Comparison of ENCODE assay signal across 12 cellular contexts in the genomic region with DNA sequence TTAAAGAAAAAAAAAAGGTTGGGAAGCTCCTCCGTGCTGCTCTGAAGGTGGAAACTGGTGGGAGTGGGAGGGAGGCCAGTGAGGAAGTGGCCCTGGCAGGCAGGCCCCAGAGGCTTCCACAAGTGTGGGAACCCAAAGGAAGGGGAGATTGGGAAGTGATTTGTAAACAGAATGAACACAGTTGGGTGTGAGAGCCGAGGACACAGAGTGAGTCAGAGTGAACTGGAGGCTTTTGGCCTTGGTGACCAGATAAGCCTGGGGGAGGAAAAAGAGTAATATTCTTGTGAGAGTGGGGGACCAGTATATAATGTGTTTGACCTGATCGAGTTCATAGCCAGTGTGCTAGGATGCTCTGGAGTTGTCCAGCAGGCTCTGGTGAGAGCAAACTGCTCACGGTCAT. TPM values are rescaled to one million over a fixed set of nuclear protein-coding genes. Genes with fewer than 3 reads are reported as not detected.
DNase-seq lines count a peak whose midpoint lies in the region; ATAC-seq and TF ChIP-seq lines count a peak whose summit lies in the region.
"Had no signal": no experiment of that assay in that cellular context is flagged by ENCODE, and none has a peak within 500 bp of the region (broad histone marks: within the 10 kb centered on the region; RNA-seq: fewer than 3 reads in every experiment).

No MANE protein-coding gene starts in this region.

- H3K4me3 Mint-ChIP-seq in CD14-positive monocyte (no peak overlapping the region), chondrocyte (ENCODE audit: unreplicated experiment) (no peak overlapping the region)
- H3K4me3 Mint-ChIP-seq in naive thymus-derived CD4-positive, alpha-beta T cell = no peak overlapping the region

- H3K27ac Mint-ChIP-seq in CD14-positive monocyte = peak overlapping the region in 6 of 7 donors; percentile 42 to 91 (median 78)
- H3K27ac Mint-ChIP-seq in chondrocyte (ENCODE audit: unreplicated experiment) = peak overlapping the region; percentile 75
- H3K27ac Mint-ChIP-seq in naive thymus-derived CD4-positive, alpha-beta T cell = peak overlapping the region in 6 of 9 donors; percentile 59 to 78 (median 71)

- no peak overlapping the region for H3K4me3 ChIP-seq in naive thymus-derived CD4-positive, alpha-beta T cell (ENCODE audit: low read length)
- H3K4me3 ChIP-seq: thyroid gland had no signal

- CTCF ChIA-PET in naive thymus-derived CD4-positive, alpha-beta T cell (lab: Charles Lee) = no interaction called here

- peaks cover 7 to 96% (median 19%) of the 10 kb centered on the region in 3 experiments for H3K36me3 ChIP-seq in naive thymus-derived CD4-positive, alpha-beta T cell (ENCODE audit: control insufficient read depth in 2 of 3, insufficient read depth in 3 of 3, low read length in 3 of 3)

- TF ChIP-seq CTCF in CD14-positive monocyte (IDR thresholded peaks at IDR 0.05) = no peak
- TF ChIP-seq CTCF in chondrocyte (IDR thresholded peaks at IDR 0.05) = no peak

- H3K36me3 Mint-ChIP-seq in CD14-positive monocyte (peaks cover 79 to 92% of the 10 kb centered on the region in 2 donors), chondrocyte (ENCODE audit: low read depth) (peaks cover 40% of the 10 kb centered on the region)
- peaks cover 25 to 77% (median 45%) of the 10 kb centered on the region in 5 donors for H3K36me3 Mint-ChIP-seq in naive thymus-derived CD4-positive, alpha-beta T cell

- intact Hi-C loops in CD14-positive monocyte (cut with micrococcal nuclease) (no loop called here), left colon (cut with DNase I, micrococcal nuclease) (no loop called here)
- intact Hi-C loops in naive thymus-derived CD4-positive, alpha-beta T cell (cut with micrococcal nuclease) = no loop called here

- H3K27ac ChIP-seq in naive thymus-derived CD4-positive, alpha-beta T cell (ENCODE audit: low read depth, low read length) = no peak overlapping the region
- H3K27ac ChIP-seq: parathyroid adenoma, thyroid gland had no signal

- peaks cover 0 to 7% (median 0%) of the 10 kb centered on the region in 3 experiments for H3K9me3 ChIP-seq in naive thymus-derived CD4-positive, alpha-beta T cell (ENCODE audit: control insufficient read depth in 2 of 3, low read length in 3 of 3)
- H3K9me3 ChIP-seq: thyroid gland had no signal

- DNase-seq in CD14-positive monocyte (ENCODE audit: low spot score) (no peak), HT1080 (ENCODE audit: low read depth) (peak; percentile 48), chondrocyte (ENCODE audit: low spot score) (no peak), left colon (no peak), H4 (ENCODE audit: low spot score) (no peak)
- DNase-seq in naive thymus-derived CD4-positive, alpha-beta T cell = no peak
- DNase-seq: activated gamma-delta T cell treated with Interleukin-2 at 50 U/mL for 16 hours, KG1, thyroid gland had no signal

- no peaks in the 10 kb centered on the region for H3K4me1 ChIP-seq in naive thymus-derived CD4-positive, alpha-beta T cell (ENCODE audit: control insufficient read depth in 2 of 2, insufficient read depth in 2 of 2, low read length in 2 of 2)
- H3K4me1 ChIP-seq: parathyroid adenoma had no signal

- no peak for ATAC-seq in naive thymus-derived CD4-positive, alpha-beta T cell
- ATAC-seq in left colon (no peak), GM19351 (IDR thresholded peaks at IDR 0.05; ENCODE audit: unreplicated experiment) (no peak), HG03139 (IDR thresholded peaks at IDR 0.05; ENCODE audit: unreplicated experiment) (no peak)

- no peaks in the 10 kb centered on the region for H3K27me3 ChIP-seq in naive thymus-derived CD4-positive, alpha-beta T cell (ENCODE audit: control insufficient read depth in 2 of 2, insufficient read depth in 2 of 2, low read length in 2 of 2)
- H3K27me3 ChIP-seq: thyroid gland had no signal

- H3K27me3 Mint-ChIP-seq in CD14-positive monocyte (ENCODE audit: low read depth in 3 of 3) = no peaks in the 10 kb centered on the region
- no peaks in the 10 kb centered on the region for H3K27me3 Mint-ChIP-seq in chondrocyte (ENCODE audit: low read depth)
- H3K27me3 Mint-ChIP-seq in naive thymus-derived CD4-positive, alpha-beta T cell = no peaks in the 10 kb centered on the region

- POLR2A ChIA-PET in naive thymus-derived CD4-positive, alpha-beta T cell (lab: Charles Lee) = no interaction called here

- H3K9me3 Mint-ChIP-seq in CD14-positive monocyte = peaks cover 0 to 1% (median 0%) of the 10 kb centered on the region in 7 donors
- H3K9me3 Mint-ChIP-seq in chondrocyte (ENCODE audit: low read depth) = no peaks in the 10 kb centered on the region
- peaks cover 0 to 17% (median 8%) of the 10 kb centered on the region in 11 donors for H3K9me3 Mint-ChIP-seq in naive thymus-derived CD4-positive, alpha-beta T cell

- H3K4me1 Mint-ChIP-seq in CD14-positive monocyte (peaks cover 8% of the 10 kb centered on the region), chondrocyte (ENCODE audit: low read depth) (peaks cover 9% of the 10 kb centered on the region)
- H3K4me1 Mint-ChIP-seq in naive thymus-derived CD4-positive, alpha-beta T cell = peaks cover 0 to 4% (median 0%) of the 10 kb centered on the region in 7 donors

RNA-seq across cellular contexts. Expression of a gene that starts 23.0 kb away (rescaled TPM):
- polyA plus RNA-seq in CD14-positive monocyte = 10 to 100 TPM; 29.6 to 30.9 TPM
- total RNA-seq in HT1080 (2014; rRNA removed; shearing (Covaris generic)) = 37.3 and 39.3 TPM in 2 replicates
- 34.5 and 40.2 TPM in 2 replicates for polyA plus RNA-seq in HT1080 (2015; cell fraction: cytosol; rRNA removed)
- polyA plus RNA-seq in HT1080 (2015; cell fraction: nucleus; rRNA removed) = 29.8 and 31.8 TPM in 2 replicates
- total RNA-seq in chondrocyte = 32.8 to 36.2 TPM (median 34.5 TPM) in 3 replicates
- total RNA-seq in naive thymus-derived CD4-positive, alpha-beta T cell = 10 to 100 TPM; 21.9 to 34.5 (median 25.4) TPM
- 10 to 100 TPM; 49.8 to 66.2 TPM for polyA plus RNA-seq in naive thymus-derived CD4-positive, alpha-beta T cell
- 10 to 100 TPM; 17.2 to 21.6 TPM for total RNA-seq in left colon
- 29.9 and 35.0 TPM in 2 replicates for total RNA-seq in H4 (2014; rRNA removed; shearing (Covaris generic))

RNA-seq across cellular contexts. Expression of a gene that starts 34.6 kb away (rescaled TPM):
- not detected for polyA plus RNA-seq in CD14-positive monocyte
- total RNA-seq in HT1080 (2014; rRNA removed; shearing (Covaris generic)) = not detected in 2 replicates
- not detected in 2 replicates for polyA plus RNA-seq in HT1080 (2015; cell fraction: cytosol; rRNA removed)
- polyA plus RNA-seq in HT1080 (2015; cell fraction: nucleus; rRNA removed) = not detected in 2 replicates
- total RNA-seq in chondrocyte (not detected in 3 replicates), left colon (1 to 10 TPM; 4.4 to 6.9 TPM)
- total RNA-seq in naive thymus-derived CD4-positive, alpha-beta T cell = not detected
- polyA plus RNA-seq in naive thymus-derived CD4-positive, alpha-beta T cell = not detected
- not detected in 2 replicates for total RNA-seq in H4 (2014; rRNA removed; shearing (Covaris generic))
- total RNA-seq: thyroid gland had no signal
